In the genomic region with DNA sequence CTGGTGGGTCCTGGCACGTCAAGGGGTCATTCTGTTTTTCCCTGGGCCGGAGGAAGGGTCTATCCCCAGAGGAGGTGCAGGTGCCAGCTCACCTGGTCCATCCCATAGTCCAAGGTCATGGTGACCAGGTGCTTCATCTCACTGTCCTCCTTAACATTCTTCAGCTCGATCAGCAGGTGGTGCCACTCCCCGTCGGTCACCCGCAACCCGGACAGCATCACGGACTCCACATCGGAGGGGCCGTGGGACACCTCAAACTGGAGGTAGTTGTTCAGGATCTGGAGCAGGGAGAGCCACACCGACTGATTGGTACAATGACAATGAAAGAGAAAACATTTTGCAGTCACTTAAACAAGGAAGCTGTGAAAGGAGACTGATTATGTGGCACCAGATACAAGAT, we compare ENCODE assay signal across 23 cellular contexts.
A peak's percentile ranks its signal among the peaks of the same experiment; 100 is the strongest.
DNase-seq lines count a peak whose midpoint lies in the region; ATAC-seq, FAIRE-seq and TF ChIP-seq lines count a peak whose summit lies in the region.
"Had no signal": no experiment of that assay in that cellular context is flagged by ENCODE, and none has a peak within 500 bp of the region (broad histone marks: within the 10 kb centered on the region; RNA-seq: fewer than 3 reads in every experiment).

No MANE protein-coding gene starts in this region.

- in situ Hi-C loops in HepG2 (cut with HindIII; ENCODE audit: extremely low pct_ligation_motif_present, low pct_unique_long_range_greater_than_20kb): no loop called here
- in situ Hi-C loops in GM12878 (cut with MboI): no loop called here

- DNase-seq in HepG2 (ENCODE audit: low spot score): no peak
- no peak for DNase-seq in right lobe of liver
- no peak for DNase-seq in HCT116 (ENCODE audit: low read depth, low spot score)
- no peak for DNase-seq in GM12878 (ENCODE audit: low read depth, low spot score)
- DNase-seq in neuronal stem cell (ENCODE audit: low spot score): no peak
- DNase-seq in psoas muscle: no peak
- DNase-seq in NAMALWA (ENCODE audit: low spot score): no peak
- DNase-seq: AML-193; Caco-2; Calu3; CD4-positive, alpha-beta T cell; CD8-positive, alpha-beta T cell; DMS79 treated with DMSO at 0.1 percent for 48 hours; GF-D8 had no signal

- H3K4me1 ChIP-seq in HepG2 (ENCODE audit: insufficient read depth, low read length) (no peaks in the 10 kb centered on the region), right lobe of liver (no peaks in the 10 kb centered on the region), HCT116 (ENCODE audit: control insufficient read depth in 1 of 2, insufficient read depth in 2 of 2, low read length in 2 of 2) (no peaks in the 10 kb centered on the region), GM12878 (ENCODE audit: control insufficient read depth, insufficient read depth, low read length) (no peaks in the 10 kb centered on the region), neuronal stem cell (ENCODE audit: control insufficient read depth in 2 of 2, insufficient read depth in 1 of 2, low read depth in 1 of 2, low read length in 2 of 2) (no peaks in the 10 kb centered on the region), psoas muscle (no peaks in the 10 kb centered on the region)
- H3K4me1 ChIP-seq: A549, Caco-2 had no signal

- H3K4ac ChIP-seq in neuronal stem cell (ENCODE audit: low read length): no peak overlapping the region

- no peak overlapping the region for H3K4me2 ChIP-seq in HepG2 (ENCODE audit: low read depth, low read length)
- no peak overlapping the region for H3K4me2 ChIP-seq in HCT116 (ENCODE audit: low read length)
- no peak overlapping the region for H3K4me2 ChIP-seq in GM12878 (ENCODE audit: control insufficient read depth, insufficient read depth)
- no peak overlapping the region for H3K4me2 ChIP-seq in neuronal stem cell (ENCODE audit: insufficient read depth, low read length, poor library complexity, severe bottlenecking)
- H3K4me2 ChIP-seq: A549 had no signal

- no peak overlapping the region for H2BK15ac ChIP-seq in neuronal stem cell (ENCODE audit: low read length)

- intact Hi-C loops in HepG2 (cut with micrococcal nuclease; ENCODE audit: unreplicated experiment) (loop anchor here (1.0 to 5.0 kb wide), 2 partner anchors 143 to 378 kb away; no protein-coding TSS in a partner anchor), right lobe of liver (cut with DNase I) (no loop called here), HCT116 (cut with micrococcal nuclease) (no loop called here), GM12878 (cut with micrococcal nuclease; ENCODE audit: unreplicated experiment) (no loop called here), psoas muscle (cut with DNase I) (no loop called here)

- SMC1A ChIA-PET in GM12878 (lab: Charles Lee; ENCODE audit: uncharacterized antibody, unreplicated experiment): interaction anchor here (0.9 kb wide), 1 partner anchor 142 kb away, joined by 3 read pairs; no protein-coding TSS in a partner anchor

- no peak overlapping the region for H4K8ac ChIP-seq in neuronal stem cell (ENCODE audit: low read depth, low read length)

- H3K4me3 ChIP-seq in HepG2 (replicated peaks in 1 of 3; ENCODE audit: insufficient read depth in 1 of 3, low read depth in 2 of 3, low read length in 3 of 3) (no peak overlapping the region), right lobe of liver (no peak overlapping the region), HCT116 (replicated peaks in 1 of 2; ENCODE audit: low read depth in 1 of 2, low read length in 2 of 2) (no peak overlapping the region), GM12878 (no peak overlapping the region), neuronal stem cell (ENCODE audit: low read length in 2 of 2) (no peak overlapping the region), psoas muscle (no peak overlapping the region)
- H3K4me3 ChIP-seq: A549 had no signal

- H3K9ac ChIP-seq in HepG2 (ENCODE audit: insufficient read depth, low read depth, low read length): no peak overlapping the region
- no peak overlapping the region for H3K9ac ChIP-seq in HCT116 (ENCODE audit: low read length)
- no peak overlapping the region for H3K9ac ChIP-seq in GM12878 (ENCODE audit: control insufficient read depth, insufficient read depth, low read length)
- no peak overlapping the region for H3K9ac ChIP-seq in neuronal stem cell (ENCODE audit: low read depth, low read length, poor library complexity)

- TF ChIP-seq EP300 in HepG2 (IDR thresholded peaks at IDR 0.05; ENCODE audit: low read depth in 2 of 2, low read length in 2 of 2) (no peak), HepG2 (CRISPR knock-in tag; IDR thresholded peaks at IDR 0.05; ENCODE audit: borderline replicate concordance) (no peak), GM12878 (IDR thresholded peaks at IDR 0.05; ENCODE audit: borderline replicate concordance in 1 of 2, control insufficient read depth in 1 of 2, low read depth in 2 of 2, low read length in 2 of 2) (no peak)

- POLR2A ChIA-PET in HepG2 (lab: Yijun Ruan, JAX): no interaction called here
- POLR2A ChIA-PET in HCT116 (lab: Charles Lee): no interaction called here
- POLR2A ChIA-PET in GM12878 (lab: Charles Lee): no interaction called here

- no peaks in the 10 kb centered on the region for H3K79me1 ChIP-seq in neuronal stem cell (ENCODE audit: low read depth, low read length)

- 53% methylated on average over 11 of the region's 11 CpGs for WGBS in HepG2 (ENCODE audit: low lambda C conversion rate)
- WGBS in right lobe of liver (ENCODE audit: insufficient coverage, low coverage, low lambda C conversion rate, missing lambda C conversion rate): 88% methylated on average over 9 of the region's 11 CpGs
- 53% methylated on average over 11 of the region's 11 CpGs for WGBS in GM12878 (ENCODE audit: insufficient coverage, insufficient replicate concordance, low lambda C conversion rate, missing lambda C conversion rate)
- WGBS in neuronal stem cell (ENCODE audit: extremely low coverage in 2 of 2, insufficient read length in 2 of 2, insufficient replicate concordance in 1 of 2), 2 donors: no CpG with 5 or more reads among the region's 11 CpGs
- 87 to 90% (median 87%) methylated on average over 11 of the region's 11 CpGs for WGBS in psoas muscle, 3 donors

- H3K23ac ChIP-seq in neuronal stem cell (ENCODE audit: low read depth, low read length, poor library complexity): peak overlapping the region; percentile 63

- BruUV-seq in HepG2 (replicated peaks; lab: Mats Ljungman, UMichigan) (no TSS peak), HCT116 (replicated peaks; lab: Mats Ljungman, UMichigan) (no TSS peak), GM12878 (replicated peaks; lab: Mats Ljungman, UMichigan) (no TSS peak)

- no peak overlapping the region for H2BK12ac ChIP-seq in neuronal stem cell (ENCODE audit: low read length)

- H3K36me3 ChIP-seq in HepG2 (replicated peaks in 1 of 2; ENCODE audit: control insufficient read depth in 1 of 2, insufficient read depth in 2 of 2, low read length in 2 of 2): no peaks in the 10 kb centered on the region
- no peaks in the 10 kb centered on the region for H3K36me3 ChIP-seq in right lobe of liver
- H3K36me3 ChIP-seq in HCT116 (ENCODE audit: control insufficient read depth in 1 of 2, insufficient read depth in 2 of 2, low read length in 2 of 2): no peaks in the 10 kb centered on the region; a peak in 1 of 4 replicates
- H3K36me3 ChIP-seq in GM12878 (ENCODE audit: control insufficient read depth in 2 of 2, insufficient read depth in 2 of 2, low read length in 1 of 2): no peaks in the 10 kb centered on the region
- peaks cover 2 to 21% of the 10 kb centered on the region in 2 donors for H3K36me3 ChIP-seq in neuronal stem cell (replicated peaks in 1 of 2; ENCODE audit: control insufficient read depth in 2 of 2, insufficient read depth in 2 of 2, low read length in 2 of 2)
- no peaks in the 10 kb centered on the region for H3K36me3 ChIP-seq in psoas muscle (ENCODE audit: insufficient read depth in 1 of 2, low read depth in 1 of 2)

- peak overlapping the region; percentile 69 for H2AK5ac ChIP-seq in neuronal stem cell (ENCODE audit: low read depth, low read length)

- TF ChIP-seq POLR2A in HepG2 (IDR thresholded peaks at IDR 0.05; ENCODE audit: insufficient read depth in 1 of 2, low read depth in 2 of 2, low read length in 2 of 2): no peak
- no peak for TF ChIP-seq POLR2A in right lobe of liver (IDR thresholded peaks at IDR 0.05)
- no peak for TF ChIP-seq POLR2A in HCT116 (IDR thresholded peaks at IDR 0.05; ENCODE audit: borderline replicate concordance, extremely low read depth, insufficient read depth, insufficient read length)
- no peak for TF ChIP-seq POLR2A in GM12878 (IDR thresholded peaks at IDR 0.05; ENCODE audit: low read depth, low read length)

- no peaks in the 10 kb centered on the region for H3K9me2 ChIP-seq in HCT116 (ENCODE audit: insufficient read depth)

- no peaks in the 10 kb centered on the region for H4K20me1 ChIP-seq in HepG2 (ENCODE audit: insufficient read depth, low read length)
- H4K20me1 ChIP-seq in HCT116 (ENCODE audit: insufficient read depth): no peaks in the 10 kb centered on the region
- H4K20me1 ChIP-seq in GM12878 (ENCODE audit: control insufficient read depth, insufficient read depth): no peaks in the 10 kb centered on the region

- H3K9me3 ChIP-seq in HepG2 (ENCODE audit: low read length): no peaks in the 10 kb centered on the region
- no peaks in the 10 kb centered on the region for H3K9me3 ChIP-seq in right lobe of liver
- no peaks in the 10 kb centered on the region for H3K9me3 ChIP-seq in HCT116 (ENCODE audit: control insufficient read depth in 1 of 2, insufficient read depth in 1 of 2, low read depth in 1 of 2, low read length in 2 of 2)
- no peaks in the 10 kb centered on the region for H3K9me3 ChIP-seq in GM12878 (replicated peaks; ENCODE audit: control insufficient read depth, insufficient read depth, low read length)
- no peaks in the 10 kb centered on the region for H3K9me3 ChIP-seq in neuronal stem cell (replicated peaks in 1 of 2; ENCODE audit: control insufficient read depth in 2 of 2, insufficient read depth in 1 of 2, low read depth in 1 of 2, low read length in 2 of 2)
- no peaks in the 10 kb centered on the region for H3K9me3 ChIP-seq in psoas muscle
- H3K9me3 ChIP-seq: A549, Caco-2 had no signal

- CTCF ChIA-PET in HepG2 (lab: Yijun Ruan, JAX; ENCODE audit: low intra/inter-chr PET ratio, low total read pairs): no interaction called here
- CTCF ChIA-PET in HCT116 (lab: Charles Lee): no interaction called here
- CTCF ChIA-PET in GM12878 (lab: Yijun Ruan, JAX): interaction anchor here (1.2 kb wide), 1 partner anchor 32 kb away, joined by 3 read pairs; no protein-coding TSS in a partner anchor

- peak overlapping the region; percentile 72 for H2BK120ac ChIP-seq in neuronal stem cell (ENCODE audit: low read depth, low read length)

- no peak for TF ChIP-seq RAD21 in HepG2 (CRISPR knock-in tag; IDR thresholded peaks at IDR 0.05)
- TF ChIP-seq RAD21 in HCT116 (IDR thresholded peaks at IDR 0.05; ENCODE audit: low read depth): peak; percentile 39; the same call in 1 of the 2 replicates
- TF ChIP-seq RAD21 in GM12878 (IDR thresholded peaks at IDR 0.05; ENCODE audit: insufficient read depth, low read depth, low read length): 0 out of 2 replicates have a peak, but pooled peaks have one; percentile 0

- ATAC-seq in HepG2 (no peak), right lobe of liver (no peak), HCT116 (no peak), GM12878 (no peak), GM21515 (IDR thresholded peaks at IDR 0.05; ENCODE audit: unreplicated experiment) (no peak), psoas muscle (no peak)
- ATAC-seq: A549; CD8-positive, alpha-beta T cell had no signal

- FAIRE-seq in HepG2 (lab: Jason Lieb, UNC) (no peak), GM12878 (lab: Jason Lieb, UNC) (no peak)
- FAIRE-seq: A549, D721Med, G401.6, GM12892, GM18507, GM19239 had no signal

- no peak overlapping the region for H3K18ac ChIP-seq in neuronal stem cell (ENCODE audit: low read length)

- TF ChIP-seq CTCF in HepG2 (CRISPR knock-in tag; IDR thresholded peaks at IDR 0.05) (peak; percentile 61), right lobe of liver (IDR thresholded peaks at IDR 0.05) (no peak), HCT116 (IDR thresholded peaks at IDR 0.05 in 2 of 3, conservative IDR thresholded peaks at IDR 0.05 in 1 of 3; ENCODE audit: borderline replicate concordance in 1 of 3, insufficient read depth in 1 of 3, low read depth in 2 of 3, low read length in 2 of 3) (no peak), GM12878 (IDR thresholded peaks at IDR 0.05 in 2 of 3, conservative IDR thresholded peaks at IDR 0.05 in 1 of 3; ENCODE audit: control insufficient read depth in 2 of 3, extremely low read depth in 1 of 3, insufficient read depth in 1 of 3, low read depth in 3 of 3, low read length in 3 of 3) (peak in 1 of 3 experiments; percentile 7; a peak in 1 of 6 replicates), psoas muscle (IDR thresholded peaks at IDR 0.05) (no peak)

- no peak overlapping the region for H3K27ac ChIP-seq in HepG2 (ENCODE audit: extremely low read length, insufficient read depth, low read length)
- H3K27ac ChIP-seq in right lobe of liver: no peak overlapping the region
- H3K27ac ChIP-seq in HCT116 (ENCODE audit: low read depth, low read length): no peak overlapping the region
- H3K27ac ChIP-seq in GM12878 (ENCODE audit: control insufficient read depth, insufficient read depth): no peak overlapping the region
- H3K27ac ChIP-seq in neuronal stem cell (replicated peaks; ENCODE audit: low read length): no peak overlapping the region
- no peak overlapping the region for H3K27ac ChIP-seq in psoas muscle
- H3K27ac ChIP-seq: 22Rv1, A549, C4-2B had no signal

- H2AFZ ChIP-seq in HepG2 (ENCODE audit: low read length) (no peak overlapping the region), HCT116 (ENCODE audit: low read depth, low read length, poor library complexity, severe bottlenecking) (no peak overlapping the region), GM12878 (ENCODE audit: control insufficient read depth, low read depth, low read length) (no peak overlapping the region), neuronal stem cell (ENCODE audit: low read length) (no peak overlapping the region)

- H4K91ac ChIP-seq in neuronal stem cell (ENCODE audit: low read depth, low read length, poor library complexity): no peak overlapping the region

- H3K14ac ChIP-seq in neuronal stem cell (ENCODE audit: low read length): peak overlapping the region; percentile 94

- no peaks in the 10 kb centered on the region for H3K79me2 ChIP-seq in HepG2 (ENCODE audit: insufficient read depth, low read length)
- no peaks in the 10 kb centered on the region for H3K79me2 ChIP-seq in HCT116 (ENCODE audit: insufficient read depth, low read length)
- no peaks in the 10 kb centered on the region for H3K79me2 ChIP-seq in GM12878 (ENCODE audit: control insufficient read depth, insufficient read depth, low read length)

- RAD21 ChIA-PET in HCT116 (lab: Charles Lee; ENCODE audit: low non-redundant PET in 1 of 2, low total read pairs in 2 of 2, uncharacterized antibody in 2 of 2, unreplicated experiment in 2 of 2): no interaction called here
- RAD21 ChIA-PET in GM12878 (lab: Charles Lee; ENCODE audit: unreplicated experiment): no interaction called here

- H3K27me3 ChIP-seq in HepG2 (ENCODE audit: control insufficient read depth in 1 of 2, insufficient read depth in 2 of 2, low read length in 2 of 2) (no peaks in the 10 kb centered on the region; a peak in 1 of 5 replicates), right lobe of liver (no peaks in the 10 kb centered on the region), HCT116 (ENCODE audit: insufficient read depth, low read length) (no peaks in the 10 kb centered on the region), GM12878 (replicated peaks in 1 of 2; ENCODE audit: control insufficient read depth in 2 of 2, insufficient read depth in 2 of 2, low read length in 1 of 2) (no peaks in the 10 kb centered on the region), neuronal stem cell (ENCODE audit: control insufficient read depth in 3 of 3, insufficient read depth in 3 of 3, low read depth in 1 of 3, low read length in 3 of 3) (peaks cover 0 to 2% (median 0%) of the 10 kb centered on the region in 3 experiments), psoas muscle (ENCODE audit: insufficient read depth in 3 of 3, low read length in 2 of 3) (no peaks in the 10 kb centered on the region)

- no peak overlapping the region for H2BK5ac ChIP-seq in neuronal stem cell (ENCODE audit: low read length)
